Comparison of ENCODE assay signal across 6 cellular contexts in genomic region chr2:120515066-120515758, GRCh38.
DNase-seq lines count a peak whose midpoint lies in the region; ATAC-seq, FAIRE-seq and TF ChIP-seq lines count a peak whose summit lies in the region.
"Not testable (repeated sequence)": the region's sequence is repeated elsewhere in the genome, so short reads cannot be mapped to it uniquely, and the experiment has no call there.

No MANE protein-coding gene starts in this region.

- H4K91ac ChIP-seq in neuronal stem cell (ENCODE audit: low read depth, low read length, poor library complexity) = peak overlapping the region; percentile 35

- H4K20me1 ChIP-seq in K562 (replicated peaks; ENCODE audit: control insufficient read depth, insufficient read depth, low read length); HepG2 (ENCODE audit: insufficient read depth, low read length): not testable (repeated sequence)

- not testable (repeated sequence) for H3K4me3 Mint-ChIP-seq in WTC11; progenitor cell of endocrine pancreas (ENCODE audit: low read depth); stimulated activated naive CD8-positive, alpha-beta T cell treated with anti-CD3 and anti-CD28 coated beads, Interleukin-15, amount 100 ng/mL, for 72 hours

- peak overlapping the region; percentile 24 for H2BK120ac ChIP-seq in neuronal stem cell (ENCODE audit: low read depth, low read length)

- not testable (repeated sequence) for ATAC-seq in WTC11; K562; HepG2; stimulated activated naive CD8-positive, alpha-beta T cell treated with anti-CD3 and anti-CD28 coated beads, Interleukin-15, amount 100 ng/mL, for 72 hours

- H4K8ac ChIP-seq in neuronal stem cell (ENCODE audit: low read depth, low read length) = not testable (repeated sequence)

- not testable (repeated sequence) for H3K9me1 ChIP-seq in K562 (ENCODE audit: control insufficient read depth, insufficient read depth, low read length)

- H3K79me1 ChIP-seq in neuronal stem cell (ENCODE audit: low read depth, low read length) = not testable (repeated sequence)

- not testable (repeated sequence) for TF ChIP-seq RAD21 in K562 (CRISPR knock-in tag; conservative IDR thresholded peaks at IDR 0.05 in 1 of 2, IDR thresholded peaks at IDR 0.05 in 1 of 2); HepG2 (CRISPR knock-in tag; IDR thresholded peaks at IDR 0.05)

- not testable (repeated sequence) for TF ChIP-seq POLR2A in K562 (conservative IDR thresholded peaks at IDR 0.05); HepG2 (IDR thresholded peaks at IDR 0.05; ENCODE audit: insufficient read depth in 1 of 2, low read depth in 2 of 2, low read length in 2 of 2)

- H3K27me3 Mint-ChIP-seq in WTC11 (ENCODE audit: low read depth) (peaks cover 48% of the 10 kb centered on the region), progenitor cell of endocrine pancreas (peaks cover 56% of the 10 kb centered on the region)
- H3K27me3 Mint-ChIP-seq in stimulated activated naive CD8-positive, alpha-beta T cell treated with anti-CD3 and anti-CD28 coated beads, Interleukin-15, amount 100 ng/mL, for 72 hours = peaks cover 46% of the 10 kb centered on the region

- not testable (repeated sequence) for DNase-seq in WTC11 (ENCODE audit: low spot score); K562 (ENCODE audit: extremely low read depth in 1 of 4, low spot score in 3 of 4); HepG2 (ENCODE audit: low spot score); neuronal stem cell (ENCODE audit: low spot score); progenitor cell of endocrine pancreas (ENCODE audit: low spot score, unreplicated experiment); stimulated activated naive CD8-positive, alpha-beta T cell treated with anti-CD3 and anti-CD28 coated beads, Interleukin-15, amount 100 ng/mL, for 72 hours

- not testable (repeated sequence) for H3K9ac ChIP-seq in K562 (ENCODE audit: insufficient read depth in 1 of 2, low read depth in 2 of 2, low read length in 2 of 2); HepG2 (ENCODE audit: insufficient read depth, low read depth, low read length); neuronal stem cell (ENCODE audit: low read depth, low read length, poor library complexity)

- not testable (repeated sequence) for H3K4me2 ChIP-seq in K562 (ENCODE audit: insufficient read depth, low read length); HepG2 (ENCODE audit: low read depth, low read length); neuronal stem cell (ENCODE audit: insufficient read depth, low read length, poor library complexity, severe bottlenecking)

- not testable (repeated sequence) for H3K27ac ChIP-seq in K562 (ENCODE audit: extremely low read depth, low read depth, low read length); HepG2 (ENCODE audit: extremely low read length, insufficient read depth, low read length); neuronal stem cell (replicated peaks; ENCODE audit: low read length)

- H3K4me1 ChIP-seq in K562 (replicated peaks in 1 of 2; ENCODE audit: control insufficient read depth in 2 of 2, insufficient read depth in 2 of 2, low read length in 2 of 2) = not testable (repeated sequence)
- peaks cover 56% of the 10 kb centered on the region for H3K4me1 ChIP-seq in HepG2 (ENCODE audit: insufficient read depth, low read length)
- H3K4me1 ChIP-seq in neuronal stem cell (ENCODE audit: control insufficient read depth in 2 of 2, insufficient read depth in 1 of 2, low read depth in 1 of 2, low read length in 2 of 2) = peaks cover 4 to 13% of the 10 kb centered on the region in 2 donors

- not testable (repeated sequence) for FAIRE-seq in K562 (lab: Jason Lieb, UNC); HepG2 (lab: Jason Lieb, UNC)

- not testable (repeated sequence) for H2BK5ac ChIP-seq in neuronal stem cell (ENCODE audit: low read length)

- H3K36me3 Mint-ChIP-seq in WTC11; progenitor cell of endocrine pancreas (ENCODE audit: insufficient read depth): not testable (repeated sequence)

- H3K23ac ChIP-seq in neuronal stem cell (ENCODE audit: low read depth, low read length, poor library complexity) = not testable (repeated sequence)

- H3K4me1 Mint-ChIP-seq in WTC11; progenitor cell of endocrine pancreas (ENCODE audit: low read depth); stimulated activated naive CD8-positive, alpha-beta T cell treated with anti-CD3 and anti-CD28 coated beads, Interleukin-15, amount 100 ng/mL, for 72 hours: not testable (repeated sequence)

- not testable (repeated sequence) for TF ChIP-seq EP300 in K562 (IDR thresholded peaks at IDR 0.05; ENCODE audit: low read length); HepG2 (IDR thresholded peaks at IDR 0.05; ENCODE audit: low read depth in 2 of 2, low read length in 2 of 2); HepG2 (CRISPR knock-in tag; IDR thresholded peaks at IDR 0.05; ENCODE audit: borderline replicate concordance)

- POLR2A ChIA-PET in WTC11 (lab: Charles Lee); K562 (lab: Yijun Ruan, JAX): not testable (repeated sequence)
- POLR2A ChIA-PET in HepG2 (lab: Yijun Ruan, JAX) = interaction anchor here (2.4 kb wide), 1 partner anchor 49 kb away, joined by 13 read pairs; no protein-coding TSS in a partner anchor

- not testable (repeated sequence) for H3K14ac ChIP-seq in neuronal stem cell (ENCODE audit: low read length)

- not testable (repeated sequence) for TF ChIP-seq CTCF in WTC11 (IDR thresholded peaks at IDR 0.05); K562 (IDR thresholded peaks at IDR 0.05 in 2 of 3, conservative IDR thresholded peaks at IDR 0.05 in 1 of 3; ENCODE audit: insufficient read depth in 2 of 3, low read depth in 1 of 3, low read length in 3 of 3); HepG2 (CRISPR knock-in tag; IDR thresholded peaks at IDR 0.05); progenitor cell of endocrine pancreas (IDR thresholded peaks at IDR 0.05; ENCODE audit: unreplicated experiment)

- not testable (repeated sequence) for H3K9me3 Mint-ChIP-seq in WTC11; progenitor cell of endocrine pancreas (ENCODE audit: low read depth); stimulated activated naive CD8-positive, alpha-beta T cell treated with anti-CD3 and anti-CD28 coated beads, Interleukin-15, amount 100 ng/mL, for 72 hours

- H2BK12ac ChIP-seq in neuronal stem cell (ENCODE audit: low read length) = not testable (repeated sequence)

- not testable (repeated sequence) for H3K27ac Mint-ChIP-seq in WTC11
- peak overlapping the region; percentile 20 for H3K27ac Mint-ChIP-seq in progenitor cell of endocrine pancreas
- peak overlapping the region; percentile 9 to 90 for H3K27ac Mint-ChIP-seq in stimulated activated naive CD8-positive, alpha-beta T cell treated with anti-CD3 and anti-CD28 coated beads, Interleukin-15, amount 100 ng/mL, for 72 hours

- H3K79me2 ChIP-seq in K562 (ENCODE audit: control insufficient read depth, insufficient read depth, low read length); HepG2 (ENCODE audit: insufficient read depth, low read length): not testable (repeated sequence)

- intact Hi-C loops in K562 (cut with micrococcal nuclease) = not testable (repeated sequence)
- intact Hi-C loops in HepG2 (cut with micrococcal nuclease; ENCODE audit: unreplicated experiment) = loop anchor here (5.0 kb wide), 1 partner anchor 173 kb away; no protein-coding TSS in a partner anchor

- BruUV-seq in K562 (replicated peaks; lab: Mats Ljungman, UMichigan); HepG2 (replicated peaks; lab: Mats Ljungman, UMichigan): not testable (repeated sequence)

- not testable (repeated sequence) for H3K36me3 ChIP-seq in K562 (ENCODE audit: control insufficient read depth, insufficient read depth, low read length); HepG2 (replicated peaks in 1 of 2; ENCODE audit: control insufficient read depth in 1 of 2, insufficient read depth in 2 of 2, low read length in 2 of 2); neuronal stem cell (replicated peaks in 1 of 2; ENCODE audit: control insufficient read depth in 2 of 2, insufficient read depth in 2 of 2, low read length in 2 of 2)

- H2AK5ac ChIP-seq in neuronal stem cell (ENCODE audit: low read depth, low read length) = not testable (repeated sequence)

- WGBS in K562 (ENCODE audit: insufficient coverage, low coverage, missing lambda C conversion rate) = no CpG with 5 or more reads among the region's 1 CpG
- 86% methylated on average over 1 of the region's 1 CpG for WGBS in HepG2 (ENCODE audit: low lambda C conversion rate)
- WGBS in neuronal stem cell (ENCODE audit: extremely low coverage in 2 of 2, insufficient read length in 2 of 2, insufficient replicate concordance in 1 of 2), 2 donors = no CpG with 5 or more reads among the region's 1 CpG

- H2AFZ ChIP-seq in K562 (ENCODE audit: low read depth, low read length); HepG2 (ENCODE audit: low read length); neuronal stem cell (ENCODE audit: low read length): not testable (repeated sequence)

- H3K27me3 ChIP-seq in K562 (ENCODE audit: control insufficient read depth in 2 of 2, insufficient read depth in 2 of 2, low read length in 2 of 2) = peaks cover 0 to 32% of the 10 kb centered on the region in 2 experiments; a peak in 2 of 5 replicates
- peaks cover 4 to 29% of the 10 kb centered on the region in 2 experiments; a peak in 4 of 5 replicates for H3K27me3 ChIP-seq in HepG2 (ENCODE audit: control insufficient read depth in 1 of 2, insufficient read depth in 2 of 2, low read length in 2 of 2)
- not testable (repeated sequence) for H3K27me3 ChIP-seq in neuronal stem cell (ENCODE audit: control insufficient read depth in 3 of 3, insufficient read depth in 3 of 3, low read depth in 1 of 3, low read length in 3 of 3)

- CTCF ChIA-PET in WTC11 (lab: Charles Lee) = interaction anchor here (1.1 to 1.2 kb wide), 2 partner anchors 50 to 124 kb away, joined by 4 read pairs; no protein-coding TSS in a partner anchor
- CTCF ChIA-PET in K562 (lab: Yijun Ruan, JAX; ENCODE audit: low intra/inter-chr PET ratio) = not testable (repeated sequence)
- CTCF ChIA-PET in HepG2 (lab: Yijun Ruan, JAX; ENCODE audit: low intra/inter-chr PET ratio, low total read pairs) = interaction anchor here (1.9 kb wide), 1 partner anchor 37 kb away, joined by 6 read pairs; no protein-coding TSS in a partner anchor

- not testable (repeated sequence) for H3K9me3 ChIP-seq in K562 (replicated peaks; ENCODE audit: control insufficient read depth, insufficient read depth, low read depth, low read length); HepG2 (ENCODE audit: low read length); neuronal stem cell (replicated peaks in 1 of 2; ENCODE audit: control insufficient read depth in 2 of 2, insufficient read depth in 1 of 2, low read depth in 1 of 2, low read length in 2 of 2)

- H3K18ac ChIP-seq in neuronal stem cell (ENCODE audit: low read length) = not testable (repeated sequence)

- H3K4me3 ChIP-seq in K562; HepG2 (replicated peaks in 1 of 3; ENCODE audit: insufficient read depth in 1 of 3, low read depth in 2 of 3, low read length in 3 of 3); neuronal stem cell (ENCODE audit: low read length in 2 of 2): not testable (repeated sequence)

- in situ Hi-C loops in K562 (cut with MboI) = not testable (repeated sequence)
- in situ Hi-C loops in HepG2 (cut with HindIII; ENCODE audit: extremely low pct_ligation_motif_present, low pct_unique_long_range_greater_than_20kb) = loop anchor here (5.0 to 10.0 kb wide), 2 partner anchors 37 to 170 kb away; partner anchors contain the start of gene INHBB

- not testable (repeated sequence) for H3K4ac ChIP-seq in neuronal stem cell (ENCODE audit: low read length)

- not testable (repeated sequence) for H2BK15ac ChIP-seq in neuronal stem cell (ENCODE audit: low read length)
